3 cellular contexts compared by ENCODE assay signal in genomic region chr20:33501000-33501399, GRCh38.
TF ChIP-seq lines count a peak whose summit lies in the region.

No MANE protein-coding gene starts in this region.

TF ChIP-seq in A549, 52 proteins besides CTCF, POLR2A, EP300 and RAD21:
- TF ChIP-seq MAFK (IDR thresholded peaks at IDR 0.05; ENCODE audit: partially characterized antibody) = peak; percentile 42
- TF ChIP-seq BHLHE40 (IDR thresholded peaks at IDR 0.05; ENCODE audit: low read depth, low read length) = no peak

TF ChIP-seq in GM12878, 131 proteins besides CTCF, POLR2A, EP300 and RAD21 (continues in another document):
- TF ChIP-seq, protein P1, sequence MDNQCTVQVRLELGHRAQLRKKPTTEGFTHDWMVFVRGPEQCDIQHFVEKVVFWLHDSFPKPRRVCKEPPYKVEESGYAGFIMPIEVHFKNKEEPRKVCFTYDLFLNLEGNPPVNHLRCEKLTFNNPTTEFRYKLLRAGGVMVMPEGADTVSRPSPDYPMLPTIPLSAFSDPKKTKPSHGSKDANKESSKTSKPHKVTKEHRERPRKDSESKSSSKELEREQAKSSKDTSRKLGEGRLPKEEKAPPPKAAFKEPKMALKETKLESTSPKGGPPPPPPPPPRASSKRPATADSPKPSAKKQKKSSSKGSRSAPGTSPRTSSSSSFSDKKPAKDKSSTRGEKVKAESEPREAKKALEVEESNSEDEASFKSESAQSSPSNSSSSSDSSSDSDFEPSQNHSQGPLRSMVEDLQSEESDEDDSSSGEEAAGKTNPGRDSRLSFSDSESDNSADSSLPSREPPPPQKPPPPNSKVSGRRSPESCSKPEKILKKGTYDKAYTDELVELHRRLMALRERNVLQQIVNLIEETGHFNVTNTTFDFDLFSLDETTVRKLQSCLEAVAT (IDR thresholded peaks at IDR 0.05) = no peak
- TF ChIP-seq SIX5 (IDR thresholded peaks at IDR 0.05; ENCODE audit: low read depth, low read length, severe bottlenecking) (no peak), BCL3 (IDR thresholded peaks at IDR 0.05; ENCODE audit: borderline replicate concordance, insufficient read depth, low read depth, low read length, poor library complexity, severe bottlenecking) (no peak), MXI1 (IDR thresholded peaks at IDR 0.05; ENCODE audit: low read depth, low read length) (no peak), ZZZ3 (IDR thresholded peaks at IDR 0.05; ENCODE audit: control insufficient read depth, insufficient read length, low read depth) (no peak), TAF1 (IDR thresholded peaks at IDR 0.05; ENCODE audit: borderline replicate concordance, low read depth, low read length) (no peak), ZBTB11 (CRISPR knock-in tag; IDR thresholded peaks at IDR 0.05) (no peak), ASH2L (IDR thresholded peaks at IDR 0.05; ENCODE audit: borderline replicate concordance, low read depth) (no peak), LARP7 (IDR thresholded peaks at IDR 0.05) (no peak), NFYA (IDR thresholded peaks at IDR 0.05; ENCODE audit: borderline replicate concordance, low read depth, low read length) (no peak), SMARCA5 (IDR thresholded peaks at IDR 0.05) (no peak), RB1 (IDR thresholded peaks at IDR 0.05; ENCODE audit: borderline replicate concordance) (no peak), HCFC1 (IDR thresholded peaks at IDR 0.05; ENCODE audit: low read length) (no peak), CEBPB (IDR thresholded peaks at IDR 0.05; ENCODE audit: borderline replicate concordance in 1 of 2, low read depth in 2 of 2, low read length in 2 of 2) (no peak)
- TF ChIP-seq, protein P2, sequence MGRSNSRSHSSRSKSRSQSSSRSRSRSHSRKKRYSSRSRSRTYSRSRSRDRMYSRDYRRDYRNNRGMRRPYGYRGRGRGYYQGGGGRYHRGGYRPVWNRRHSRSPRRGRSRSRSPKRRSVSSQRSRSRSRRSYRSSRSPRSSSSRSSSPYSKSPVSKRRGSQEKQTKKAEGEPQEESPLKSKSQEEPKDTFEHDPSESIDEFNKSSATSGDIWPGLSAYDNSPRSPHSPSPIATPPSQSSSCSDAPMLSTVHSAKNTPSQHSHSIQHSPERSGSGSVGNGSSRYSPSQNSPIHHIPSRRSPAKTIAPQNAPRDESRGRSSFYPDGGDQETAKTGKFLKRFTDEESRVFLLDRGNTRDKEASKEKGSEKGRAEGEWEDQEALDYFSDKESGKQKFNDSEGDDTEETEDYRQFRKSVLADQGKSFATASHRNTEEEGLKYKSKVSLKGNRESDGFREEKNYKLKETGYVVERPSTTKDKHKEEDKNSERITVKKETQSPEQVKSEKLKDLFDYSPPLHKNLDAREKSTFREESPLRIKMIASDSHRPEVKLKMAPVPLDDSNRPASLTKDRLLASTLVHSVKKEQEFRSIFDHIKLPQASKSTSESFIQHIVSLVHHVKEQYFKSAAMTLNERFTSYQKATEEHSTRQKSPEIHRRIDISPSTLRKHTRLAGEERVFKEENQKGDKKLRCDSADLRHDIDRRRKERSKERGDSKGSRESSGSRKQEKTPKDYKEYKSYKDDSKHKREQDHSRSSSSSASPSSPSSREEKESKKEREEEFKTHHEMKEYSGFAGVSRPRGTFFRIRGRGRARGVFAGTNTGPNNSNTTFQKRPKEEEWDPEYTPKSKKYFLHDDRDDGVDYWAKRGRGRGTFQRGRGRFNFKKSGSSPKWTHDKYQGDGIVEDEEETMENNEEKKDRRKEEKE (IDR thresholded peaks at IDR 0.05) = no peak

TF ChIP-seq in SK-N-SH treated with all-trans-retinoic acid at 6 μM for 48 hours, 23 proteins besides CTCF, POLR2A, EP300 and RAD21:
- TF ChIP-seq ZFP30 (CRISPR knock-in tag; IDR thresholded peaks at IDR 0.05) = no peak
- no peak for TF ChIP-seq TCF4 (CRISPR knock-in tag; IDR thresholded peaks at IDR 0.05; ENCODE audit: borderline replicate concordance)
- TF ChIP-seq RARB (CRISPR knock-in tag; IDR thresholded peaks at IDR 0.05) = no peak
- no peak for TF ChIP-seq ZC3H10 (CRISPR knock-in tag; IDR thresholded peaks at IDR 0.05)
- TF ChIP-seq, protein P3, sequence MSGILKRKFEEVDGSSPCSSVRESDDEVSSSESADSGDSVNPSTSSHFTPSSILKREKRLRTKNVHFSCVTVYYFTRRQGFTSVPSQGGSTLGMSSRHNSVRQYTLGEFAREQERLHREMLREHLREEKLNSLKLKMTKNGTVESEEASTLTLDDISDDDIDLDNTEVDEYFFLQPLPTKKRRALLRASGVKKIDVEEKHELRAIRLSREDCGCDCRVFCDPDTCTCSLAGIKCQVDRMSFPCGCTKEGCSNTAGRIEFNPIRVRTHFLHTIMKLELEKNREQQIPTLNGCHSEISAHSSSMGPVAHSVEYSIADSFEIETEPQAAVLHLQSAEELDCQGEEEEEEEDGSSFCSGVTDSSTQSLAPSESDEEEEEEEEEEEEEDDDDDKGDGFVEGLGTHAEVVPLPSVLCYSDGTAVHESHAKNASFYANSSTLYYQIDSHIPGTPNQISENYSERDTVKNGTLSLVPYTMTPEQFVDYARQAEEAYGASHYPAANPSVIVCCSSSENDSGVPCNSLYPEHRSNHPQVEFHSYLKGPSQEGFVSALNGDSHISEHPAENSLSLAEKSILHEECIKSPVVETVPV (CRISPR knock-in tag; IDR thresholded peaks at IDR 0.05) = no peak
- TF ChIP-seq OSR1 (CRISPR knock-in tag; IDR thresholded peaks at IDR 0.05) = no peak
- no peak for TF ChIP-seq ZNF565 (CRISPR knock-in tag; conservative IDR thresholded peaks at IDR 0.05; ENCODE audit: low read depth)
- TF ChIP-seq ZNF8 (CRISPR knock-in tag; IDR thresholded peaks at IDR 0.05) = no peak
- no peak for TF ChIP-seq TOX (CRISPR knock-in tag; IDR thresholded peaks at IDR 0.05; ENCODE audit: borderline replicate concordance)
- TF ChIP-seq, protein P4, sequence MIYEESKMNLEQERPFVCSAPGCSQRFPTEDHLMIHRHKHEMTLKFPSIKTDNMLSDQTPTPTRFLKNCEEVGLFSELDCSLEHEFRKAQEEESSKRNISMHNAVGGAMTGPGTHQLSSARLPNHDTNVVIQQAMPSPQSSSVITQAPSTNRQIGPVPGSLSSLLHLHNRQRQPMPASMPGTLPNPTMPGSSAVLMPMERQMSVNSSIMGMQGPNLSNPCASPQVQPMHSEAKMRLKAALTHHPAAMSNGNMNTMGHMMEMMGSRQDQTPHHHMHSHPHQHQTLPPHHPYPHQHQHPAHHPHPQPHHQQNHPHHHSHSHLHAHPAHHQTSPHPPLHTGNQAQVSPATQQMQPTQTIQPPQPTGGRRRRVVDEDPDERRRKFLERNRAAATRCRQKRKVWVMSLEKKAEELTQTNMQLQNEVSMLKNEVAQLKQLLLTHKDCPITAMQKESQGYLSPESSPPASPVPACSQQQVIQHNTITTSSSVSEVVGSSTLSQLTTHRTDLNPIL (CRISPR knock-in tag; IDR thresholded peaks at IDR 0.05; ENCODE audit: low read depth) = no peak
